ENCODE assay signal across 8 cellular contexts in the genomic region with DNA sequence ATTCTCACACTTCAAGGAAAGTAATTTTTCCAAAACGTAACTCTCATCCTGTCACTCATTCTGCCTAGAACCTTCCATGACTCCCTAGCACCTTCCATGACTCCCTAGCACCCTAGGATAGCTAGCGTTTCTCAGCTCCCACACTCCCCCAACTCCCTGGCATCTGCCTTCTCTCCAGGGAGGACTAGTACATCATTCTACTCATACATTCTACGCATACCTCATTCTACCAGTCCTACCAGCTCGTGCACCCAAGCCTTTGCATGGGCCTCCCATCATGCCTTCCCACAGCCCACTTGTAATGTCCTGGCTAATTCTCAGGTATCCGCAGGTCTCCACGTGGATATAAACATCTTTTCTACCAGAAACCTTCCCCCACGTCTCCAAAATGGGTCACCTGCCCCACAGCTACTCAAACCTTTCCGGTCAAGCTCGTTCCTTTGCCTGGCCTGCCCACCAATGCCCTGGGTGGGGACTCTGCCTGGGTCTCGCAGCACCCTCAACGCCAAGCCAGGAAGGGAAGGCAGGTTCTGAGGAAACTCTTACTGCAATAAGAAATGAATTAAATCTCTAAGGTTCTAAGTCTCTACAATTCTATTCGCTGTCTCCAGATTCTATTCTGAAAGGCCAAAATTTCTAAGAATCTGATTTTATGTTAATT. TPM values are rescaled to one million over a fixed set of nuclear protein-coding genes. Genes with fewer than 3 reads are reported as not detected.
DNase-seq lines count a peak whose midpoint lies in the region; ATAC-seq and TF ChIP-seq lines count a peak whose summit lies in the region.

No MANE protein-coding gene starts in this region.

- H3K27me3 ChIP-seq in OCI-LY1 (ENCODE audit: insufficient read depth, low read length) (peaks cover 5% of the 10 kb centered on the region; the same call in 1 of the 2 replicates), neural progenitor cell (peaks cover 24% of the 10 kb centered on the region)

- H3K9me3 ChIP-seq in OCI-LY1 (ENCODE audit: low read length): 0 out of 2 replicates have a peak, but pooled peaks cover 3% of the 10 kb centered on the region
- H3K9me3 ChIP-seq in neural progenitor cell (ENCODE audit: low read depth): no peaks in the 10 kb centered on the region

- H3K9ac ChIP-seq in OCI-LY1 (ENCODE audit: low read length) (peak overlapping the region; percentile 66), neural progenitor cell (no peak overlapping the region)

- H3K36me3 ChIP-seq in OCI-LY1 (ENCODE audit: insufficient read depth, low read length) (no peaks in the 10 kb centered on the region; the same call in 1 of the 2 replicates), neural progenitor cell (no peaks in the 10 kb centered on the region)

- peak overlapping the region; percentile 53; the same call in 1 of the 2 replicates for H3K27ac ChIP-seq in C4-2B
- H3K27ac ChIP-seq in OCI-LY1 (ENCODE audit: low read depth, low read length, poor library complexity, severe bottlenecking): no peak overlapping the region
- no peak overlapping the region for H3K27ac ChIP-seq in neural progenitor cell

- no peaks in the 10 kb centered on the region for H3K9me3 Mint-ChIP-seq in effector memory CD8-positive, alpha-beta T cell
- H3K9me3 Mint-ChIP-seq in neural progenitor cell: peaks cover 13% of the 10 kb centered on the region

- DNase-seq in effector memory CD8-positive, alpha-beta T cell: no peak
- DNase-seq in neural progenitor cell (ENCODE audit: low spot score) (no peak), GF-D8 (lab: John Stamatoyannopoulos, UW) (no peak), mucosa of gallbladder (ENCODE audit: low spot score) (no peak), NCI-H1436 treated with DMSO at 0.1 percent for 48 hours (lab: John Stamatoyannopoulos, UW) (no peak)
- no peak for DNase-seq in stimulated activated CD4-positive, alpha-beta T cell treated with anti-CD3 and anti-CD28 coated beads, Interleukin-1b, Interleukin-23, amount 100 ng/mL, for 48 hours

- H3K4me1 ChIP-seq in OCI-LY1 (ENCODE audit: insufficient read depth, low read length, severe bottlenecking): peaks cover 19% of the 10 kb centered on the region
- peaks cover 26% of the 10 kb centered on the region for H3K4me1 ChIP-seq in neural progenitor cell

- no peaks in the 10 kb centered on the region for H3K79me2 ChIP-seq in OCI-LY1 (ENCODE audit: insufficient read depth, low read length)
- H3K79me2 ChIP-seq in neural progenitor cell (ENCODE audit: low read depth): peaks cover 44% of the 10 kb centered on the region

- peak overlapping the region; percentile 52 to 92 for H3K4me3 Mint-ChIP-seq in effector memory CD8-positive, alpha-beta T cell
- peak overlapping the region; percentile 79 for H3K4me3 Mint-ChIP-seq in neural progenitor cell

- H2AFZ ChIP-seq in OCI-LY1 (ENCODE audit: low read length) (no peak overlapping the region), neural progenitor cell (replicated peaks) (no peak overlapping the region)

- H3K4me3 ChIP-seq in OCI-LY1 (ENCODE audit: low read depth, low read length, poor library complexity, severe bottlenecking) (peak overlapping the region; percentile 68), neural progenitor cell (peak overlapping the region; percentile 67)

- H4K20me1 ChIP-seq in OCI-LY1 (ENCODE audit: insufficient read depth, low read length) (no peaks in the 10 kb centered on the region), neural progenitor cell (ENCODE audit: low read depth) (peaks cover 42% of the 10 kb centered on the region)

- H3K27me3 Mint-ChIP-seq in effector memory CD8-positive, alpha-beta T cell: no peaks in the 10 kb centered on the region
- H3K27me3 Mint-ChIP-seq in neural progenitor cell (ENCODE audit: insufficient read depth, low read depth): peaks cover 4% of the 10 kb centered on the region

- H3F3A ChIP-seq in OCI-LY1 (ENCODE audit: insufficient read depth, low read length): no peaks in the 10 kb centered on the region
- H3F3A ChIP-seq in neural progenitor cell (ENCODE audit: low read depth): peaks cover 9% of the 10 kb centered on the region

- no peak for ATAC-seq in effector memory CD8-positive, alpha-beta T cell (replicated peaks)

- peaks cover 2% of the 10 kb centered on the region for H3K36me3 Mint-ChIP-seq in effector memory CD8-positive, alpha-beta T cell (ENCODE audit: insufficient read depth)
- peaks cover 11% of the 10 kb centered on the region for H3K36me3 Mint-ChIP-seq in neural progenitor cell

- H3K9me2 ChIP-seq in OCI-LY1 (ENCODE audit: low read depth, low read length): no peaks in the 10 kb centered on the region

- TF ChIP-seq CTCF in C4-2B (conservative IDR thresholded peaks at IDR 0.05) (no peak), OCI-LY1 (IDR thresholded peaks at IDR 0.05; ENCODE audit: low read length) (no peak), neural progenitor cell (IDR thresholded peaks at IDR 0.05) (no peak)

- H3K4me2 ChIP-seq in OCI-LY1 (ENCODE audit: low read length) (peak overlapping the region; percentile 84), neural progenitor cell (peak overlapping the region; percentile 97)

- H3K4me1 Mint-ChIP-seq in effector memory CD8-positive, alpha-beta T cell (ENCODE audit: low read depth in 2 of 2): peaks cover 20 to 29% of the 10 kb centered on the region in 2 donors
- peaks cover 40% of the 10 kb centered on the region for H3K4me1 Mint-ChIP-seq in neural progenitor cell

- no peak overlapping the region for H3K27ac Mint-ChIP-seq in effector memory CD8-positive, alpha-beta T cell
- no peak overlapping the region for H3K27ac Mint-ChIP-seq in neural progenitor cell

RNA-seq across cellular contexts. Expression of a gene that starts 0.9 kb away (rescaled TPM):
- total RNA-seq in neural progenitor cell (ENCODE audit: low replicate concordance) (16.0 and 44.3 TPM in 2 replicates), mucosa of gallbladder (22.6 TPM)

RNA-seq across cellular contexts. Expression of a gene that starts 12.0 kb away (rescaled TPM):
- total RNA-seq in neural progenitor cell (ENCODE audit: low replicate concordance) (28.8 and 46.5 TPM in 2 replicates), mucosa of gallbladder (28.6 TPM)
